Comparison of ENCODE assay signal across 1 cellular context in the genomic region with DNA sequence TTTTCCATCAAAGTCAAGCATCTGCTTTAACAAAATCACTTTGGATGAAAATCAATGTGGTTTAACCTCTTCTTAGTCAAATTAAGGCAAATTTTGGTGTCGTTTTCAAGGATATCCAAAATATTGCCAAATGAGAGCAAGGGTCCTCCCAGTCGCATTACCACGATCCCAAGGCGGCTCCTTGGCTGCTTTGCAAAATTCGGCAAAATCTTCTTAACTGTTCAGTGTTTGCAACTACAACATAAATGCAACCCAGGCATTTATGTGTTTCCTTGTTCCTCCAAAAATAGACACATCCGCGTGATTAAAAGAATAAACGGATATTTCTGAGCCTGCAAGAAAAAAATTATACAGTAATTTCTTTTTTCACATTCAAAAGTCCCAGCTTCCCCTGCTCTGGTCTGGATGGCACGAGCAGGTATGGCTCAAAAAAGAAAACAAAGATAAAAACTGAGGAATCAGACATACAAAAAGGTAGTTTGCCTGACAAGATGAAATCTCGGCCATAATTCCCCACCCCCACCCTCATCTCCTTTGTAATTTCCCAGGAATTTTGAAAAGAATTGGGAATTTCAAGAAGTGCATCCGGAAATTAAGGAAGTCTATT.
TF ChIP-seq lines count a peak whose summit lies in the region.

No MANE protein-coding gene starts in this region.

TF ChIP-seq in K562, 482 proteins besides CTCF, POLR2A, EP300 and RAD21:
- TF ChIP-seq SRSF3 (IDR thresholded peaks at IDR 0.05; ENCODE audit: insufficient read depth, low read length) (no peak), HNRNPH1 (optimal IDR thresholded peaks at IDR 0.05; ENCODE audit: low read depth, low read length) (no peak), ZNF57 (CRISPR knock-in tag; IDR thresholded peaks at IDR 0.05) (no peak), CHD7 (IDR thresholded peaks at IDR 0.05; ENCODE audit: low read depth, low read length) (no peak), ZNF253 (CRISPR knock-in tag; conservative IDR thresholded peaks at IDR 0.05) (no peak)
